In genomic region chr3:10753964-10754363, GRCh38 we compare ENCODE assay signal across 7 cellular contexts.
A peak's percentile ranks its signal among the peaks of the same experiment; 100 is the strongest.
DNase-seq lines count a peak whose midpoint lies in the region; ATAC-seq and TF ChIP-seq lines count a peak whose summit lies in the region.

No MANE protein-coding gene starts in this region.

- DNase-seq in HuH-7 (ENCODE audit: low spot score): peak; percentile 80
- DNase-seq in activated CD4-positive, alpha-beta T cell treated with anti-CD3 and anti-CD28 coated beads, Interleukin-2, amount 50 U/mL, for 1 hour: peak; percentile 38
- peak; percentile 35 for DNase-seq in fibroblast of villous mesenchyme (ENCODE audit: low read depth)
- peak; percentile 40 for DNase-seq in stimulated activated CD4-positive, alpha-beta T cell treated with anti-CD3 and anti-CD28 coated beads, Interleukin-4, amount 100 ng/mL, for 24 hours

- no peak for ATAC-seq in GM19397 (IDR thresholded peaks at IDR 0.05; ENCODE audit: unreplicated experiment)
- no peak for ATAC-seq in GM18520 (IDR thresholded peaks at IDR 0.05; ENCODE audit: unreplicated experiment)
- ATAC-seq in HG02885 (IDR thresholded peaks at IDR 0.05; ENCODE audit: poor library complexity, unreplicated experiment): no peak

- no peak for TF ChIP-seq CTCF in fibroblast of villous mesenchyme (IDR thresholded peaks at IDR 0.05; ENCODE audit: insufficient read depth, low read depth, low read length)

- no peak overlapping the region for H3K4me3 ChIP-seq in fibroblast of villous mesenchyme (ENCODE audit: low read depth, low read length)
